In the genomic region with DNA sequence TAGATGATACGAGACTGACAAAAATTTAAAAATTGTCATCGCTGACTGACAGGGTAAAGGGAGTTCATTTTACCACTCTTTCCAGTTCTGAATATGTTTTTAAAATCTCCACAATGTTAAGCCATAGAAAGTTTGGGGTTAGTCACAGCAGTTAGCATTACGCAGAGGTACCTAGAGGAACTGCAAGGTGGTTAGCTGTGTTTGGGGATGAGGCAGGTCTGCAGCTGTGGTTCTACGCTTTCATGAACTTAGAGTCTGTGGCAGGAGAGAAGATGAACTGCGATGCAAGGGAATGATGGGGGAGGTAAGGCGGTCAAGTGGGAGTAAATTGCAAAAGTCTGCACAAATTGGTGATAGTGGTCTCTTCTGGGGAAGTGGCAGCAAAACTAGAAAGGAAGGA, we compare ENCODE assay signal across 13 cellular contexts. TPM values are rescaled to one million over a fixed set of nuclear protein-coding genes. Genes with fewer than 3 reads are reported as not detected.
DNase-seq lines count a peak whose midpoint lies in the region; ATAC-seq and TF ChIP-seq lines count a peak whose summit lies in the region.
"Had no signal": no experiment of that assay in that cellular context is flagged by ENCODE, and none has a peak within 500 bp of the region (broad histone marks: within the 10 kb centered on the region; RNA-seq: fewer than 3 reads in every experiment).

No MANE protein-coding gene starts in this region.

- H3K36me3 ChIP-seq in heart left ventricle, result no peaks in the 10 kb centered on the region

- no peaks in the 10 kb centered on the region for H3K36me3 Mint-ChIP-seq in activated CD4-positive, alpha-beta T cell treated with anti-CD3 and anti-CD28 coated beads, Interleukin-2, amount 10 ng/mL, durations not matched to agents 24 days and 14 days (ENCODE audit: low read depth)
- no peaks in the 10 kb centered on the region for H3K36me3 Mint-ChIP-seq in stimulated activated naive B cell treated with anti-CD40 and anti-IgM and Interleukin-4, amounts not matched to agents 10 μg/mL and 1 μg/mL and 100 μg/mL, for 72 hours

- H3K4me1 Mint-ChIP-seq in activated CD4-positive, alpha-beta T cell treated with anti-CD3 and anti-CD28 coated beads, Interleukin-2, amount 10 ng/mL, durations not matched to agents 24 days and 14 days, result no peaks in the 10 kb centered on the region
- peaks cover 7 to 33% of the 10 kb centered on the region in 2 donors for H3K4me1 Mint-ChIP-seq in stimulated activated naive B cell treated with anti-CD40 and anti-IgM and Interleukin-4, amounts not matched to agents 10 μg/mL and 1 μg/mL and 100 μg/mL, for 72 hours

- no peak for TF ChIP-seq CTCF in heart left ventricle (IDR thresholded peaks at IDR 0.05)

- no peaks in the 10 kb centered on the region for H3K9me3 Mint-ChIP-seq in activated CD4-positive, alpha-beta T cell treated with anti-CD3 and anti-CD28 coated beads, Interleukin-2, amount 10 ng/mL, durations not matched to agents 24 days and 14 days
- peaks cover 0 to 3% of the 10 kb centered on the region in 2 donors for H3K9me3 Mint-ChIP-seq in stimulated activated naive B cell treated with anti-CD40 and anti-IgM and Interleukin-4, amounts not matched to agents 10 μg/mL and 1 μg/mL and 100 μg/mL, for 72 hours

- H3K27ac Mint-ChIP-seq in activated CD4-positive, alpha-beta T cell treated with anti-CD3 and anti-CD28 coated beads, Interleukin-2, amount 10 ng/mL, durations not matched to agents 24 days and 14 days, result no peak overlapping the region
- no peak overlapping the region for H3K27ac Mint-ChIP-seq in stimulated activated naive B cell treated with anti-CD40 and anti-IgM and Interleukin-4, amounts not matched to agents 10 μg/mL and 1 μg/mL and 100 μg/mL, for 72 hours

- ATAC-seq in HG02623 (IDR thresholded peaks at IDR 0.05; ENCODE audit: unreplicated experiment), result peak; percentile 77
- ATAC-seq in stimulated activated naive B cell treated with anti-CD40 and anti-IgM and Interleukin-4, amounts not matched to agents 10 μg/mL and 1 μg/mL and 100 μg/mL, for 72 hours (replicated peaks), result peak; percentile 99
- no peak for ATAC-seq in heart left ventricle
- ATAC-seq: A549, PC-3 had no signal

- H3K4me3 Mint-ChIP-seq in activated CD4-positive, alpha-beta T cell treated with anti-CD3 and anti-CD28 coated beads, Interleukin-2, amount 10 ng/mL, durations not matched to agents 24 days and 14 days, result no peak overlapping the region
- peak overlapping the region; percentile 16 to 44 for H3K4me3 Mint-ChIP-seq in stimulated activated naive B cell treated with anti-CD40 and anti-IgM and Interleukin-4, amounts not matched to agents 10 μg/mL and 1 μg/mL and 100 μg/mL, for 72 hours

- peaks cover 0 to 10% (median 0%) of the 10 kb centered on the region in 12 donors for H3K4me1 ChIP-seq in heart left ventricle
- H3K4me1 ChIP-seq: A549 had no signal

- no peak overlapping the region for H3K4me3 ChIP-seq in heart left ventricle
- H3K4me3 ChIP-seq: A549 had no signal

- peaks cover 5% of the 10 kb centered on the region for H3K27me3 Mint-ChIP-seq in activated CD4-positive, alpha-beta T cell treated with anti-CD3 and anti-CD28 coated beads, Interleukin-2, amount 10 ng/mL, durations not matched to agents 24 days and 14 days
- H3K27me3 Mint-ChIP-seq in stimulated activated naive B cell treated with anti-CD40 and anti-IgM and Interleukin-4, amounts not matched to agents 10 μg/mL and 1 μg/mL and 100 μg/mL, for 72 hours, result no peaks in the 10 kb centered on the region

- peak overlapping the region in 1 of 12 donors; percentile 40 for H3K27ac ChIP-seq in heart left ventricle
- H3K27ac ChIP-seq: A549 had no signal

- DNase-seq in activated CD4-positive, alpha-beta T cell treated with anti-CD3 and anti-CD28 coated beads, Interleukin-2, amount 10 ng/mL, durations not matched to agents 24 days and 14 days, result peak; percentile 15
- no peak for DNase-seq in activated CD4-positive, alpha-beta T cell treated with anti-CD3 and anti-CD28 coated beads for 4 hours
- DNase-seq in KBM-7, result peak; percentile 68
- DNase-seq in stimulated activated naive B cell treated with anti-CD40 and anti-IgM and Interleukin-4, amounts not matched to agents 10 μg/mL and 1 μg/mL and 100 μg/mL, for 72 hours, result no peak
- no peak for DNase-seq in OCI-M1 (lab: John Stamatoyannopoulos, UW)
- no peak for DNase-seq in effector CD8-positive, alpha-beta T cell (lab: John Stamatoyannopoulos, UW)
- no peak for DNase-seq in heart left ventricle
- DNase-seq: GOT3, NCI-H2081, PC-3, T1000 had no signal

- in situ Hi-C loops in KBM-7 (cut with MboI; ENCODE audit: low pct_unique_long_range_greater_than_20kb, low sequenced_read_pairs), result no loop called here

- peaks cover 0 to 6% (median 0%) of the 10 kb centered on the region in 12 donors for H3K9me3 ChIP-seq in heart left ventricle
- H3K9me3 ChIP-seq: A549 had no signal

- 78 to 82% (median 81%) methylated on average over 6 of the region's 6 CpGs for WGBS in heart left ventricle, 4 donors

- no peak for TF ChIP-seq POLR2A in heart left ventricle (IDR thresholded peaks at IDR 0.05)

- intact Hi-C loops in activated CD4-positive, alpha-beta T cell treated with anti-CD3 and anti-CD28 coated beads, Interleukin-2, amount 10 ng/mL, durations not matched to agents 24 days and 14 days (cut with micrococcal nuclease), result no loop called here
- intact Hi-C loops in heart left ventricle (cut with DNase I), result no loop called here

- no peaks in the 10 kb centered on the region for H3K27me3 ChIP-seq in heart left ventricle

RNA-seq across cellular contexts. Expression of gene SNX2, which starts 38.8 kb away (rescaled TPM):
- 33.8 and 36.5 TPM in 2 replicates for total RNA-seq in activated CD4-positive, alpha-beta T cell treated with anti-CD3 and anti-CD28 coated beads, Interleukin-2, amount 10 ng/mL, durations not matched to agents 24 days and 14 days
- 10 to 100 TPM; 21.5 to 67.3 (median 35.7) TPM for total RNA-seq in heart left ventricle
- 10 to 100 TPM; 16.2 to 33.2 TPM for polyA plus RNA-seq in heart left ventricle

Comparison
In these comparisons a context has a peak if more than half of its experiments do, and no peak if none do; other contexts are left out.
1. DNase-seq: peak in activated CD4-positive, alpha-beta T cell treated with anti-CD3 and anti-CD28 coated beads, Interleukin-2, amount 10 ng/mL, durations not matched to agents 24 days and 14 days (single experiment) and KBM-7 (single experiment); none in activated CD4-positive, alpha-beta T cell treated with anti-CD3 and anti-CD28 coated beads for 4 hours (0 of 2), stimulated activated naive B cell treated with anti-CD40 and anti-IgM and Interleukin-4, amounts not matched to agents 10 μg/mL and 1 μg/mL and 100 μg/mL, for 72 hours (single experiment), OCI-M1 (single experiment), effector CD8-positive, alpha-beta T cell (single experiment) and heart left ventricle (0 of 5).
2. ATAC-seq: peak in HG02623 (single experiment) and stimulated activated naive B cell treated with anti-CD40 and anti-IgM and Interleukin-4, amounts not matched to agents 10 μg/mL and 1 μg/mL and 100 μg/mL, for 72 hours (2 of 2); none in heart left ventricle (0 of 4).